Comparison of ENCODE assay signal across 10 cellular contexts in the genomic region with DNA sequence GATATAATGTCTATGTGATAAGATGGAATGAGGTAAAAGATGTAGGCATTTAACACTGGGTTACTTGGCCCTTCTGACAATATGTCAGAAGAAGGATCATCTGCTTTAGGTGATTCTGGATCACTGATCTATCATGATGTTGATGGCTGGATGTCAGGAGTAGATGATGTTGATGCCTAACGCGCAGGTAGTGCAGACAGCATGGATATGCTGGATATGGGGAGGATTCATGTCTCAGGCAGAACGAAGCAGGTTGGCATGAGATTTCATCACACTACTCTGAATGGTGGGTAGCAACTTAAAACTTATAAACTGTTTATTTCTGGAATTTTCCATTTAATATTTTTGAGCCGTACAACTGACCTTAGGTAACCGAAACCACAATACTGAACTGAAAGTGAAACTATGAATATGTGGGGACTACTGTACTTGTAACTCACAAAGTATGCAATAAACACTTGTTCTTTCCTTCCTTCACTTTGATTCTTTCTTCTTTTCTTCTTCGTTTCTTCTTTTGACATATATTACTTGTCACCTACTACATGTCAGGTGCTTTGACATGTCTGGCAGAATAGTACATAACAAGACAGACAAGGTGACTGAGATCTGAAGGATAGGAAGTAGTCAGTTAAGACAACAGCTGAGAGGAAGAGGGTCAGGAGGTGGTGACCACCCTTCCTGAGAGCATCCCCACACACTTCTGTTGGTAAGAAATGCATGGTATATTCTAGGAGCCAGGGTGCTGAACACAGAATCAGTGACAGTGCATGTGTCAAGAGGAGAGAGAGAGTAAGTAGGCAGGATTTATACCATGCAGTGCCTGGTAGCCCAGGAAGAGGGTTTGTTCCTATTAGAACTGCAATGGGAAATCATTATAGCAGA.
DNase-seq lines count a peak whose midpoint lies in the region; ATAC-seq and TF ChIP-seq lines count a peak whose summit lies in the region.
"Had no signal": no experiment of that assay in that cellular context is flagged by ENCODE, and none has a peak within 500 bp of the region (broad histone marks: within the 10 kb centered on the region; RNA-seq: fewer than 3 reads in every experiment).

No MANE protein-coding gene starts in this region.

- no peak overlapping the region for H2AFZ ChIP-seq in smooth muscle cell (ENCODE audit: low read depth)

- peak; percentile 37 for ATAC-seq in left ventricle myocardium superior
- no peak for ATAC-seq in Right ventricle myocardium inferior
- peak; percentile 77 for ATAC-seq in HG03354 (IDR thresholded peaks at IDR 0.05; ENCODE audit: poor library complexity, severe bottlenecking, unreplicated experiment)

- H3K9ac ChIP-seq in smooth muscle cell (ENCODE audit: low read depth): no peak overlapping the region

- H3K27me3 ChIP-seq in smooth muscle cell (ENCODE audit: low read depth): no peaks in the 10 kb centered on the region
- H3K27me3 ChIP-seq: heart left ventricle had no signal

- H3K4me3 Mint-ChIP-seq in MCF 10A (ENCODE audit: unreplicated experiment): peak overlapping the region; percentile 42

- no peaks in the 10 kb centered on the region for H3K79me2 ChIP-seq in smooth muscle cell (ENCODE audit: low read depth)

- WGBS in smooth muscle cell (ENCODE audit: low lambda C conversion rate): 85% methylated on average over 6 of the region's 6 CpGs

- H4K20me1 ChIP-seq in smooth muscle cell (ENCODE audit: low read depth): no peaks in the 10 kb centered on the region

- TF ChIP-seq CTCF in MCF 10A (IDR thresholded peaks at IDR 0.05; ENCODE audit: unreplicated experiment) (no peak), smooth muscle cell (IDR thresholded peaks at IDR 0.05; ENCODE audit: borderline replicate concordance, insufficient read depth, poor library complexity, severe bottlenecking) (no peak)

- H3K4me1 Mint-ChIP-seq in MCF 10A (ENCODE audit: insufficient read depth, unreplicated experiment): peaks cover 11% of the 10 kb centered on the region

- CTCF ChIA-PET in MCF 10A (lab: Yijun Ruan, JAX): no interaction called here

- DNase-seq in left ventricle myocardium superior: no peak
- no peak for DNase-seq in Right ventricle myocardium inferior (ENCODE audit: missing footprints)
- peak; percentile 4 for DNase-seq in MCF 10A (ENCODE audit: unreplicated experiment)
- no peak for DNase-seq in smooth muscle cell (lab: John Stamatoyannopoulos, UW; ENCODE audit: unreplicated experiment)
- DNase-seq in activated CD4-positive, CD25-positive, alpha-beta regulatory T cell (lab: John Stamatoyannopoulos, UW): no peak
- no peak for DNase-seq in NCI-H1105 treated with DMSO at 0.1 percent for 48 hours (lab: John Stamatoyannopoulos, UW)
- DNase-seq in DMS 273 treated with DMSO at 0.1 percent for 48 hours (lab: John Stamatoyannopoulos, UW): no peak
- DNase-seq: heart left ventricle, IMR-90 had no signal

- H3K27me3 Mint-ChIP-seq in MCF 10A (ENCODE audit: insufficient read depth, unreplicated experiment): peaks cover 23% of the 10 kb centered on the region

- H3K9me3 Mint-ChIP-seq in MCF 10A (ENCODE audit: unreplicated experiment): no peaks in the 10 kb centered on the region

- H3K4me2 ChIP-seq in smooth muscle cell: no peak overlapping the region

- POLR2A ChIA-PET in MCF 10A (lab: Yijun Ruan, JAX): no interaction called here

- no peak overlapping the region for H3K27ac ChIP-seq in smooth muscle cell (ENCODE audit: low read depth)
- H3K27ac ChIP-seq: heart left ventricle had no signal

- no peaks in the 10 kb centered on the region for H3K36me3 ChIP-seq in smooth muscle cell (ENCODE audit: low read depth)
- H3K36me3 ChIP-seq: heart left ventricle had no signal

- H3K4me1 ChIP-seq in smooth muscle cell (ENCODE audit: low read depth): no peaks in the 10 kb centered on the region
- H3K4me1 ChIP-seq: heart left ventricle had no signal

- H3K9me3 ChIP-seq in smooth muscle cell (replicated peaks; ENCODE audit: low read depth): no peaks in the 10 kb centered on the region
- H3K9me3 ChIP-seq: heart left ventricle had no signal

- H3K36me3 Mint-ChIP-seq in MCF 10A (ENCODE audit: insufficient read depth, unreplicated experiment): no peaks in the 10 kb centered on the region

- intact Hi-C loops in left ventricle myocardium superior (cut with micrococcal nuclease): no loop called here
- intact Hi-C loops in Right ventricle myocardium inferior (cut with DNase I): no loop called here
- intact Hi-C loops in MCF 10A (cut with micrococcal nuclease): no loop called here

- H3K4me3 ChIP-seq in smooth muscle cell: no peak overlapping the region

- no peaks in the 10 kb centered on the region for H3F3A ChIP-seq in smooth muscle cell (ENCODE audit: low read depth)

- H3K27ac Mint-ChIP-seq in MCF 10A (ENCODE audit: low read depth, unreplicated experiment): peak overlapping the region; percentile 47

- no TSS peak for BruUV-seq in MCF 10A (replicated peaks; lab: Mats Ljungman, UMichigan)
